1 cellular context compared by ENCODE assay signal in genomic region chr19:33532859-33533455, GRCh38.
TF ChIP-seq lines count a peak whose summit lies in the region.

No MANE protein-coding gene starts in this region.

TF ChIP-seq in GM23338, 12 proteins besides CTCF, POLR2A, EP300 and RAD21 (continued from another document):
- TF ChIP-seq REST (IDR thresholded peaks at IDR 0.05; ENCODE audit: unreplicated experiment) (no peak), JUNB (IDR thresholded peaks at IDR 0.05; ENCODE audit: unreplicated experiment) (no peak), CREB1 (CRISPR knock-in tag; IDR thresholded peaks at IDR 0.05; ENCODE audit: low read depth) (no peak), ZNF331 (CRISPR knock-in tag; IDR thresholded peaks at IDR 0.05; ENCODE audit: low read depth) (no peak), EZH2 (IDR thresholded peaks at IDR 0.05; ENCODE audit: low read depth, unreplicated experiment) (no peak)
